16 cellular contexts compared by ENCODE assay signal in the genomic region with DNA sequence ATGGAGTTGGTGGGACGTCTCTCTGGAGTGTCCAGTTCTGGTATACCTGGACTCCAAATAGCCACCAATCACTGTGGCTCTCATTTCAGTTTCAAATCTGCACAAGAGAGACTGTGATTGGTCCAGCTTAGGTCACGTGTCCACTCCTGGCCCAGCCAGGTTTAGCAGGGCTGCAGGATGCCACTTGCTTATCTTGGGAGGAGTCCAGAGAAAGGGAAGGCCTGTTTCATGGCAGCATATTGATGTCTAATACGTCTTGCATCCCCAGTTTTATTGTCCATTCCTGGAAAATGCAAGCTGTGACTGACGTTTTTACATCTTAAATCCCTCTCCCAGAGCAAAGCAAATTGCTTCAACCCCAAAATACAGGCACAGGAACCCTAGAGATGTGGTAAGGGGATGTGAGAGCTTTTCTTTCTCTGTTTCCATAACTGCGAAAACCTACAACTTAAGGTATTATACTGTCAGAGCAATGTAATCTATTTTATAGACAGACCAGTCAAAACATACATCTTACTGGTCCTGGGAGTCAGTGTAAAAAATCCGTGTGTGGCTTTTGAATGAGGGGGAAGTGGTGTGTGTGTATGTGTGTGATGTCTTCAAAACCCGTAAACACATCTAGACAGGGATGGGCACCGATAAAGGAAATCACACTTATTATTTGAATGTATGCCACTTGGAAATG.
DNase-seq lines count a peak whose midpoint lies in the region; ATAC-seq and TF ChIP-seq lines count a peak whose summit lies in the region.
"Had no signal": no experiment of that assay in that cellular context is flagged by ENCODE, and none has a peak within 500 bp of the region (broad histone marks: within the 10 kb centered on the region; RNA-seq: fewer than 3 reads in every experiment).

No MANE protein-coding gene starts in this region.

- H3K4ac ChIP-seq in mesenchymal stem cell (ENCODE audit: low read depth in 1 of 2, low read length in 2 of 2), result no peak overlapping the region

- H3K9me3 ChIP-seq in Karpas-422 (ENCODE audit: low read length), result no peaks in the 10 kb centered on the region
- no peaks in the 10 kb centered on the region for H3K9me3 ChIP-seq in mesenchymal stem cell (ENCODE audit: control insufficient read depth, low read length)

- H3K4me1 ChIP-seq in Karpas-422 (ENCODE audit: low read length) (peaks cover 36% of the 10 kb centered on the region), mesenchymal stem cell (ENCODE audit: control insufficient read depth, insufficient read depth, low read depth, low read length) (peaks cover 11% of the 10 kb centered on the region)

- 0 out of 2 replicates have a peak overlapping the region, but pooled peaks have one; percentile 25 for H2AFZ ChIP-seq in Karpas-422 (ENCODE audit: low read length)
- no peak overlapping the region for H2AFZ ChIP-seq in mesenchymal stem cell (ENCODE audit: low read depth, low read length)

- no peak overlapping the region for H2BK5ac ChIP-seq in mesenchymal stem cell (ENCODE audit: low read depth, low read length, poor library complexity, severe bottlenecking)

- no peak overlapping the region for H3K23ac ChIP-seq in mesenchymal stem cell (ENCODE audit: low read length in 2 of 2)

- H3K4me2 ChIP-seq in Karpas-422 (ENCODE audit: low read depth, low read length, poor library complexity, severe bottlenecking), result no peak overlapping the region
- H3K4me2 ChIP-seq in mesenchymal stem cell (ENCODE audit: low read length, poor library complexity, severe bottlenecking), result no peak overlapping the region

- H3K9me2 ChIP-seq in Karpas-422 (replicated peaks; ENCODE audit: insufficient read depth, low read length), result no peaks in the 10 kb centered on the region

- H3K14ac ChIP-seq in mesenchymal stem cell (ENCODE audit: low read length in 2 of 2), result no peak overlapping the region

- no peak for ATAC-seq in HG03095 (IDR thresholded peaks at IDR 0.05; ENCODE audit: unreplicated experiment)
- ATAC-seq: activated T-cell treated with anti-CD3 and anti-CD28 coated beads, Interleukin-2, amount 50 U/mL, for 72 hours; effector memory CD8-positive, alpha-beta T cell; natural killer cell; stimulated activated naive CD8-positive, alpha-beta T cell treated with anti-CD3 and anti-CD28 coated beads, Interleukin-15, amount 100 ng/mL, for 72 hours had no signal

- no peaks in the 10 kb centered on the region for H3K36me3 ChIP-seq in Karpas-422 (ENCODE audit: insufficient read depth, low read length)
- no peaks in the 10 kb centered on the region for H3K36me3 ChIP-seq in mesenchymal stem cell (ENCODE audit: control insufficient read depth in 1 of 2, insufficient read depth in 2 of 2, low read depth in 1 of 2, low read length in 2 of 2)

- no peak overlapping the region for H3K18ac ChIP-seq in mesenchymal stem cell (ENCODE audit: low read depth in 1 of 2, low read length in 2 of 2)

- H3K79me2 ChIP-seq in Karpas-422 (ENCODE audit: low read length), result no peaks in the 10 kb centered on the region

- H4K8ac ChIP-seq in mesenchymal stem cell (ENCODE audit: low read length), result no peak overlapping the region

- peak overlapping the region; percentile 1 for H2BK120ac ChIP-seq in mesenchymal stem cell (ENCODE audit: low read depth, low read length)

- H3K27ac ChIP-seq in Karpas-422 (ENCODE audit: low read length) (no peak overlapping the region), mesenchymal stem cell (ENCODE audit: low read length, poor library complexity, severe bottlenecking) (no peak overlapping the region)
- H3K27ac ChIP-seq: C4-2B had no signal

- H3K27me3 ChIP-seq in Karpas-422 (ENCODE audit: low read length) (no peaks in the 10 kb centered on the region), mesenchymal stem cell (ENCODE audit: control insufficient read depth in 1 of 2, insufficient read depth in 1 of 2, low read length in 2 of 2) (peaks cover 8 to 76% of the 10 kb centered on the region in 2 experiments)

- H2BK12ac ChIP-seq in mesenchymal stem cell (ENCODE audit: low read length in 2 of 2), result no peak overlapping the region

- no peak overlapping the region for H3K4me3 ChIP-seq in Karpas-422 (ENCODE audit: low read length)
- no peak overlapping the region for H3K4me3 ChIP-seq in astrocyte of the spinal cord (ENCODE audit: low read depth, low read length)
- H3K4me3 ChIP-seq in mesenchymal stem cell (ENCODE audit: insufficient read depth in 1 of 2, low read depth in 1 of 2, low read length in 2 of 2), result no peak overlapping the region

- no peak overlapping the region for H4K91ac ChIP-seq in mesenchymal stem cell (ENCODE audit: low read length)

- no peaks in the 10 kb centered on the region for H3K79me1 ChIP-seq in mesenchymal stem cell (replicated peaks; ENCODE audit: low read length, poor library complexity, severe bottlenecking)

- in situ Hi-C loops in astrocyte of the spinal cord (cut with HindIII; ENCODE audit: low sequenced_read_pairs), result no loop called here

- H4K20me1 ChIP-seq in Karpas-422 (ENCODE audit: insufficient read depth, low read depth, low read length), result no peaks in the 10 kb centered on the region

- DNase-seq in EH (ENCODE audit: low read depth), result peak; percentile 56
- peak; percentile 78 for DNase-seq in Karpas-422
- DNase-seq in astrocyte of the spinal cord (ENCODE audit: low read depth, low spot score), result peak; percentile 20
- DNase-seq in mesenchymal stem cell, result no peak
- no peak for DNase-seq in NCI-H2107 treated with DMSO at 0.1 percent for 48 hours (lab: John Stamatoyannopoulos, UW; ENCODE audit: unreplicated experiment)
- DNase-seq in NCI-H446 treated with DMSO at 0.1 percent for 48 hours (lab: John Stamatoyannopoulos, UW), result no peak
- no peak for DNase-seq in stimulated activated CD4-positive, alpha-beta T cell treated with anti-CD3 and anti-CD28 coated beads, Interleukin-2, amount 100 ng/mL, for 48 hours
- DNase-seq: activated CD4-positive, alpha-beta T cell treated with anti-CD3 and anti-CD28 coated beads for 4 hours; activated T-cell treated with anti-CD3 and anti-CD28 coated beads, Interleukin-2, amount 50 U/mL, for 72 hours; effector memory CD8-positive, alpha-beta T cell; kidney; natural killer cell; NCI-H2107; stimulated activated naive CD8-positive, alpha-beta T cell treated with anti-CD3 and anti-CD28 coated beads, Interleukin-15, amount 100 ng/mL, for 72 hours had no signal

- H2AK5ac ChIP-seq in mesenchymal stem cell (ENCODE audit: low read length, severe bottlenecking), result no peak overlapping the region

- no peak for TF ChIP-seq CTCF in astrocyte of the spinal cord (IDR thresholded peaks at IDR 0.05; ENCODE audit: low read depth, low read length)

- H2BK15ac ChIP-seq in mesenchymal stem cell (ENCODE audit: low read depth, poor library complexity, severe bottlenecking), result peak overlapping the region; percentile 30

- 86% methylated on average over 3 of the region's 8 CpGs for WGBS in mesenchymal stem cell

- H3K9ac ChIP-seq in Karpas-422 (ENCODE audit: low read length) (no peak overlapping the region), mesenchymal stem cell (ENCODE audit: low read length) (no peak overlapping the region)

Comparison
In these comparisons a context has a peak if more than half of its experiments do, and no peak if none do; other contexts are left out.
1. DNase-seq: peak in EH (single experiment), Karpas-422 (single experiment) and astrocyte of the spinal cord (single experiment); none in mesenchymal stem cell (single experiment), NCI-H2107 treated with DMSO at 0.1 percent for 48 hours (single experiment), NCI-H446 treated with DMSO at 0.1 percent for 48 hours (single experiment) and stimulated activated CD4-positive, alpha-beta T cell treated with anti-CD3 and anti-CD28 coated beads, Interleukin-2, amount 100 ng/mL, for 48 hours (0 of 2).